15 cellular contexts compared by ENCODE assay signal in genomic region chr22:33270596-33270995, GRCh38.
"Had no signal": no experiment of that assay in that cellular context is flagged by ENCODE, and none has a peak within 500 bp of the region (broad histone marks: within the 10 kb centered on the region; RNA-seq: fewer than 3 reads in every experiment).

No MANE protein-coding gene starts in this region.

- H3K4me1 ChIP-seq: vagina had no signal

- H3K27ac Mint-ChIP-seq: activated CD8-positive, alpha-beta T cell treated with anti-CD3 and anti-CD28 coated beads, Interleukin-2, amount 10 ng/mL, durations not matched to agents 7 days and 5 days; activated T-helper 1 cell treated with anti-CD3 and anti-CD28 coated beads, Interleukin-12 subunit alpha, Interleukin-12 subunit beta, Interleukin-2, Interleukin-4 antibody, amounts not matched to agents 30 ng/mL and 10 ng/mL and 1 ng/mL, durations not matched to agents 14 hours and 24 hours and 36 hours had no signal

- H3K27me3 ChIP-seq: esophagus squamous epithelium, ovary, tibial artery, vagina had no signal

- DNase-seq: activated CD4-positive, alpha-beta T cell treated with anti-CD3 and anti-CD28 coated beads for 4 hours; activated CD8-positive, alpha-beta T cell treated with anti-CD3 and anti-CD28 coated beads, Interleukin-2, amount 10 ng/mL, durations not matched to agents 7 days and 5 days; activated naive CD4-positive, alpha-beta T cell; aorta; esophagus squamous epithelium; foreskin fibroblast; head of caudate nucleus; left cardiac atrium; ovary; T1000; tibial artery had no signal

- H3K9me3 ChIP-seq: esophagus squamous epithelium, ovary, tibial artery, vagina had no signal

- H3K4me3 Mint-ChIP-seq: activated CD8-positive, alpha-beta T cell treated with anti-CD3 and anti-CD28 coated beads, Interleukin-2, amount 10 ng/mL, durations not matched to agents 7 days and 5 days; activated T-helper 1 cell treated with anti-CD3 and anti-CD28 coated beads, Interleukin-12 subunit alpha, Interleukin-12 subunit beta, Interleukin-2, Interleukin-4 antibody, amounts not matched to agents 30 ng/mL and 10 ng/mL and 1 ng/mL, durations not matched to agents 14 hours and 24 hours and 36 hours had no signal

- H3K4me3 ChIP-seq: esophagus squamous epithelium, ovary, skin epidermis, tibial artery, vagina had no signal

- H3K36me3 ChIP-seq: ovary, vagina had no signal

- H3K9me3 Mint-ChIP-seq: activated T-helper 1 cell treated with anti-CD3 and anti-CD28 coated beads, Interleukin-12 subunit alpha, Interleukin-12 subunit beta, Interleukin-2, Interleukin-4 antibody, amounts not matched to agents 30 ng/mL and 10 ng/mL and 1 ng/mL, durations not matched to agents 14 hours and 24 hours and 36 hours had no signal

- FAIRE-seq: bronchial epithelial cell had no signal

- ATAC-seq: activated CD8-positive, alpha-beta T cell treated with anti-CD3 and anti-CD28 coated beads, Interleukin-2, amount 10 ng/mL, durations not matched to agents 7 days and 5 days had no signal

- H3K27ac ChIP-seq: esophagus squamous epithelium, ovary, skin epidermis, vagina had no signal
